ENCODE assay signal across 1 cellular context in the genomic region with DNA sequence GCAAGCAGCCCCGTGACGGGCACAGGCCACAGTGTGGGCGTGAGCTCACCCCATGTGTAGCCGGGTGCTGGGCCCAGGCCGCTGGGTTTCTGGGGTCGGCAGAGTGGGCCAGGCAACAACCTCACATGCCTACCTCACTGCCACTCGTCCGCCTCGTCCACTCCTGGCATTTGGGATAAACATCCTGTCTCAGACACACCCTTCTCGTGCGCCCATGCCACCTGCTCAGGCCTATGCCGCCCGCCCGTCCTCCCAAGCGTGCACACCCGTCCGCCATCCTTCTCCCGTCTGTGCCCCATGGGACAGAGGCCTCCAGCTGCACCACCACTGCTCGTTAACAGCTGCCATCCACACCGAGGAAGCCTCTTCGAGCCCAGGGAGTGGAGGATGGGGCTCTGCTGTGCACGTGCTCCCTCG.
TF ChIP-seq lines count a peak whose summit lies in the region.

No MANE protein-coding gene starts in this region.

TF ChIP-seq in HCT116, 20 proteins besides CTCF, POLR2A, EP300 and RAD21 (continued from another document):
- TF ChIP-seq, protein P1, sequence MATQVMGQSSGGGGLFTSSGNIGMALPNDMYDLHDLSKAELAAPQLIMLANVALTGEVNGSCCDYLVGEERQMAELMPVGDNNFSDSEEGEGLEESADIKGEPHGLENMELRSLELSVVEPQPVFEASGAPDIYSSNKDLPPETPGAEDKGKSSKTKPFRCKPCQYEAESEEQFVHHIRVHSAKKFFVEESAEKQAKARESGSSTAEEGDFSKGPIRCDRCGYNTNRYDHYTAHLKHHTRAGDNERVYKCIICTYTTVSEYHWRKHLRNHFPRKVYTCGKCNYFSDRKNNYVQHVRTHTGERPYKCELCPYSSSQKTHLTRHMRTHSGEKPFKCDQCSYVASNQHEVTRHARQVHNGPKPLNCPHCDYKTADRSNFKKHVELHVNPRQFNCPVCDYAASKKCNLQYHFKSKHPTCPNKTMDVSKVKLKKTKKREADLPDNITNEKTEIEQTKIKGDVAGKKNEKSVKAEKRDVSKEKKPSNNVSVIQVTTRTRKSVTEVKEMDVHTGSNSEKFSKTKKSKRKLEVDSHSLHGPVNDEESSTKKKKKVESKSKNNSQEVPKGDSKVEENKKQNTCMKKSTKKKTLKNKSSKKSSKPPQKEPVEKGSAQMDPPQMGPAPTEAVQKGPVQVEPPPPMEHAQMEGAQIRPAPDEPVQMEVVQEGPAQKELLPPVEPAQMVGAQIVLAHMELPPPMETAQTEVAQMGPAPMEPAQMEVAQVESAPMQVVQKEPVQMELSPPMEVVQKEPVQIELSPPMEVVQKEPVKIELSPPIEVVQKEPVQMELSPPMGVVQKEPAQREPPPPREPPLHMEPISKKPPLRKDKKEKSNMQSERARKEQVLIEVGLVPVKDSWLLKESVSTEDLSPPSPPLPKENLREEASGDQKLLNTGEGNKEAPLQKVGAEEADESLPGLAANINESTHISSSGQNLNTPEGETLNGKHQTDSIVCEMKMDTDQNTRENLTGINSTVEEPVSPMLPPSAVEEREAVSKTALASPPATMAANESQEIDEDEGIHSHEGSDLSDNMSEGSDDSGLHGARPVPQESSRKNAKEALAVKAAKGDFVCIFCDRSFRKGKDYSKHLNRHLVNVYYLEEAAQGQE (IDR thresholded peaks at IDR 0.05; ENCODE audit: low read depth), result no peak
- no peak for TF ChIP-seq SP1 (IDR thresholded peaks at IDR 0.05; ENCODE audit: low read depth)
- TF ChIP-seq, protein P2, sequence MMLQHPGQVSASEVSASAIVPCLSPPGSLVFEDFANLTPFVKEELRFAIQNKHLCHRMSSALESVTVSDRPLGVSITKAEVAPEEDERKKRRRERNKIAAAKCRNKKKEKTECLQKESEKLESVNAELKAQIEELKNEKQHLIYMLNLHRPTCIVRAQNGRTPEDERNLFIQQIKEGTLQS (IDR thresholded peaks at IDR 0.05), result no peak
- no peak for TF ChIP-seq TCF7L2 (IDR thresholded peaks at IDR 0.05; ENCODE audit: borderline replicate concordance, extremely low read depth, insufficient read depth, insufficient read length)
- no peak for TF ChIP-seq YY1 (IDR thresholded peaks at IDR 0.05; ENCODE audit: extremely low read depth, insufficient replicate concordance, low read depth, low read length)
- no peak for TF ChIP-seq ZNF274 (IDR thresholded peaks at IDR 0.05; ENCODE audit: low read depth, low read length)
- no peak for TF ChIP-seq CEBPB (IDR thresholded peaks at IDR 0.05; ENCODE audit: low read depth)
- TF ChIP-seq, protein P3, sequence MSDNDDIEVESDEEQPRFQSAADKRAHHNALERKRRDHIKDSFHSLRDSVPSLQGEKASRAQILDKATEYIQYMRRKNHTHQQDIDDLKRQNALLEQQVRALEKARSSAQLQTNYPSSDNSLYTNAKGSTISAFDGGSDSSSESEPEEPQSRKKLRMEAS (IDR thresholded peaks at IDR 0.05), result no peak
- TF ChIP-seq ELF1 (IDR thresholded peaks at IDR 0.05; ENCODE audit: borderline replicate concordance, low read depth), result no peak
- no peak for TF ChIP-seq EZH2phosphoT487 (IDR thresholded peaks at IDR 0.05; ENCODE audit: borderline replicate concordance)
